Comparison of ENCODE assay signal across 24 cellular contexts in genomic region chr17:65143899-65144590, GRCh38. TPM values are rescaled to one million over a fixed set of nuclear protein-coding genes. Genes with fewer than 3 reads are reported as not detected.
A peak's percentile ranks its signal among the peaks of the same experiment; 100 is the strongest.
DNase-seq lines count a peak whose midpoint lies in the region; ATAC-seq and TF ChIP-seq lines count a peak whose summit lies in the region.
"Had no signal": no experiment of that assay in that cellular context is flagged by ENCODE, and none has a peak within 500 bp of the region (broad histone marks: within the 10 kb centered on the region; RNA-seq: fewer than 3 reads in every experiment).

No MANE protein-coding gene starts in this region.

- H3K36me3 ChIP-seq in spleen = no peaks in the 10 kb centered on the region
- H3K36me3 ChIP-seq: adrenal gland, cardiac muscle cell, heart right ventricle, left ventricle myocardium inferior had no signal

- intact Hi-C loops in spleen (cut with DNase I; ENCODE audit: low total_unique reads) = no loop called here

- TF ChIP-seq CTCF in brain (conservative IDR thresholded peaks at IDR 0.05) = no peak
- no peak for TF ChIP-seq CTCF in nephron progenitor cell (IDR thresholded peaks at IDR 0.05)
- TF ChIP-seq CTCF in spleen (IDR thresholded peaks at IDR 0.05 in 8 of 11, conservative IDR thresholded peaks at IDR 0.05 in 3 of 11) = no peak
- no peak for TF ChIP-seq CTCF in foreskin keratinocyte (conservative IDR thresholded peaks at IDR 0.05)

- ATAC-seq in foreskin keratinocyte (no peak), HG03039 (IDR thresholded peaks at IDR 0.05; ENCODE audit: unreplicated experiment) (no peak)
- ATAC-seq: activated T-cell treated with anti-CD3 and anti-CD28 coated beads, Interleukin-2, amount 50 U/mL, for 4 hours; heart right ventricle; stimulated activated naive CD8-positive, alpha-beta T cell treated with anti-CD3 and anti-CD28 coated beads, Interleukin-15, amount 100 ng/mL, for 72 hours; T-cell had no signal

- H3K9me3 Mint-ChIP-seq in brain (no peaks in the 10 kb centered on the region), nephron progenitor cell (no peaks in the 10 kb centered on the region)
- H3K9me3 Mint-ChIP-seq: activated T-cell treated with anti-CD3 and anti-CD28 coated beads, Interleukin-2, amount 50 U/mL, for 4 hours; stimulated activated naive CD8-positive, alpha-beta T cell treated with anti-CD3 and anti-CD28 coated beads, Interleukin-15, amount 100 ng/mL, for 72 hours; T-cell had no signal

- no peaks in the 10 kb centered on the region for H3K9me3 ChIP-seq in spleen
- H3K9me3 ChIP-seq: adrenal gland, heart right ventricle, left ventricle myocardium inferior had no signal

- H3K4me1 Mint-ChIP-seq in brain (peaks cover 18% of the 10 kb centered on the region), nephron progenitor cell (peaks cover 44% of the 10 kb centered on the region)

- no peak for TF ChIP-seq POLR2A in spleen (IDR thresholded peaks at IDR 0.05)

- H3K27ac ChIP-seq in spleen = no peak overlapping the region
- H3K27ac ChIP-seq in foreskin keratinocyte = no peak overlapping the region
- H3K27ac ChIP-seq: 22Rv1, adrenal gland, cardiac muscle cell, dorsolateral prefrontal cortex, epithelial cell of prostate, heart right ventricle, left ventricle myocardium inferior had no signal

- peak; percentile 12 for DNase-seq in NCI-H2227 (lab: John Stamatoyannopoulos, UW; ENCODE audit: unreplicated experiment)
- DNase-seq in NCI-H2227 treated with DMSO at 0.1 percent for 48 hours (lab: John Stamatoyannopoulos, UW) = no peak
- peak; percentile 31 for DNase-seq in nephron progenitor cell
- DNase-seq in spleen = peak; percentile 61
- DNase-seq in NCI-H2196 (lab: John Stamatoyannopoulos, UW; ENCODE audit: unreplicated experiment) = no peak
- no peak for DNase-seq in foreskin keratinocyte
- DNase-seq: activated CD4-positive, alpha-beta T cell treated with anti-CD3 and anti-CD28 coated beads for 1 hour; activated CD8-positive, alpha-beta memory T cell treated with anti-CD3 and anti-CD28 coated beads for 24 hours; activated naive CD4-positive, alpha-beta T cell; activated T-cell treated with anti-CD3 and anti-CD28 coated beads, Interleukin-2, amount 50 U/mL, for 4 hours; adrenal gland; heart right ventricle; left ventricle myocardium inferior; MV-4-11; NCI-H2171 treated with DMSO at 0.1 percent for 48 hours; stimulated activated naive CD8-positive, alpha-beta T cell treated with anti-CD3 and anti-CD28 coated beads, Interleukin-15, amount 100 ng/mL, for 72 hours; T-cell; trophoblast cell had no signal

- H3K4me3 ChIP-seq in spleen = no peak overlapping the region
- H3K4me3 ChIP-seq: adrenal gland, cardiac muscle cell, dorsolateral prefrontal cortex, heart right ventricle, left ventricle myocardium inferior had no signal

- H3K27me3 Mint-ChIP-seq in brain = peaks cover 15% of the 10 kb centered on the region
- peaks cover 24% of the 10 kb centered on the region for H3K27me3 Mint-ChIP-seq in nephron progenitor cell (ENCODE audit: low read depth, poor library complexity)

- H3K4me3 Mint-ChIP-seq in brain (peak overlapping the region in 3 of 5 experiments; percentile 14 to 36 (median 19)), nephron progenitor cell (no peak overlapping the region)
- H3K4me3 Mint-ChIP-seq: activated T-cell treated with anti-CD3 and anti-CD28 coated beads, Interleukin-2, amount 50 U/mL, for 4 hours; stimulated activated naive CD8-positive, alpha-beta T cell treated with anti-CD3 and anti-CD28 coated beads, Interleukin-15, amount 100 ng/mL, for 72 hours; T-cell had no signal

- 69 to 81% (median 74%) methylated on average over 21 of the region's 21 CpGs for WGBS in spleen, 5 donors

- H3K4me1 ChIP-seq in spleen (peaks cover 0 to 11% (median 0%) of the 10 kb centered on the region in 6 donors), foreskin keratinocyte (no peaks in the 10 kb centered on the region)
- H3K4me1 ChIP-seq: heart right ventricle, left ventricle myocardium inferior had no signal

- no peaks in the 10 kb centered on the region for H3K36me3 Mint-ChIP-seq in brain
- no peaks in the 10 kb centered on the region for H3K36me3 Mint-ChIP-seq in nephron progenitor cell (ENCODE audit: low read depth)
- H3K36me3 Mint-ChIP-seq: T-cell had no signal

- H3K27ac Mint-ChIP-seq in brain = peak overlapping the region in 2 of 5 experiments; percentile 25 to 82
- H3K27ac Mint-ChIP-seq in nephron progenitor cell = peak overlapping the region; percentile 89
- H3K27ac Mint-ChIP-seq: stimulated activated naive CD8-positive, alpha-beta T cell treated with anti-CD3 and anti-CD28 coated beads, Interleukin-15, amount 100 ng/mL, for 72 hours; T-cell had no signal

- H3K27me3 ChIP-seq in spleen (replicated peaks in 1 of 7) (peaks cover 0 to 15% (median 5%) of the 10 kb centered on the region in 7 donors), foreskin keratinocyte (peaks cover 55% of the 10 kb centered on the region)
- H3K27me3 ChIP-seq: adrenal gland had no signal

RNA-seq across cellular contexts. Expression of gene RGS9, which starts 6.9 kb away (rescaled TPM):
- polyA plus RNA-seq in brain (ENCODE audit: insufficient read depth, low read depth, low replicate concordance) = 20.2 TPM
- total RNA-seq in spleen = 1 to 10 TPM; 5.5 to 9.2 (median 7.5) TPM
- 1 to 10 TPM; 6.6 to 9.6 (median 6.8) TPM for polyA plus RNA-seq in spleen
- 4.2 and 4.5 TPM in 2 replicates for total RNA-seq in foreskin keratinocyte
- polyA plus RNA-seq in foreskin keratinocyte = 5.0 and 6.4 TPM in 2 replicates

Comparison
In these comparisons a context has a peak if more than half of its experiments do, and no peak if none do; other contexts are left out.
1. DNase-seq: peak in NCI-H2227 (single experiment), nephron progenitor cell (single experiment) and spleen (single experiment); none in NCI-H2227 treated with DMSO at 0.1 percent for 48 hours (single experiment), NCI-H2196 (single experiment) and foreskin keratinocyte (0 of 2).